In genomic region chr12:103736572-103736971, GRCh38 we compare ENCODE assay signal across 20 cellular contexts.
DNase-seq lines count a peak whose midpoint lies in the region; ATAC-seq, FAIRE-seq and TF ChIP-seq lines count a peak whose summit lies in the region.
"Had no signal": no experiment of that assay in that cellular context is flagged by ENCODE, and none has a peak within 500 bp of the region (broad histone marks: within the 10 kb centered on the region; RNA-seq: fewer than 3 reads in every experiment).

No MANE protein-coding gene starts in this region.

- TF ChIP-seq CTCF in mammary epithelial cell (conservative IDR thresholded peaks at IDR 0.05 in 1 of 2, IDR thresholded peaks at IDR 0.05 in 1 of 2; ENCODE audit: extremely low read depth in 1 of 2, insufficient read depth in 1 of 2, low read depth in 1 of 2, low read length in 2 of 2) (no peak), breast epithelium (IDR thresholded peaks at IDR 0.05) (no peak), foreskin keratinocyte (conservative IDR thresholded peaks at IDR 0.05) (no peak), kidney (IDR thresholded peaks at IDR 0.05; ENCODE audit: borderline replicate concordance, extremely low read depth, insufficient read depth) (no peak)

- H3K4me2 ChIP-seq in mammary epithelial cell (ENCODE audit: insufficient read depth, low read depth, low read length) = no peak overlapping the region
- H3K4me2 ChIP-seq: A549; BLaER1 treated with 17β-estradiol and CSF1 and Interleukin-3, amounts not matched to agents 10 nM and 100 nM had no signal

- 90% methylated on average over 1 of the region's 1 CpG for WGBS in mammary epithelial cell (ENCODE audit: low coverage, missing lambda C conversion rate)

- dilution Hi-C loops in mammary epithelial cell (cut with HindIII; ENCODE audit: low sequenced_read_pairs) = no loop called here

- in situ Hi-C loops in mammary epithelial cell (cut with MboI; ENCODE audit: low sequenced_read_pairs in 2 of 2) = no loop called here

- TF ChIP-seq POLR2A in breast epithelium (IDR thresholded peaks at IDR 0.05) = no peak

- H3K27me3 ChIP-seq in mammary epithelial cell (ENCODE audit: insufficient read depth, low read length) (no peaks in the 10 kb centered on the region), breast epithelium (no peaks in the 10 kb centered on the region), foreskin keratinocyte (peaks cover 4% of the 10 kb centered on the region)
- H3K27me3 ChIP-seq: BLaER1 treated with 17β-estradiol and CSF1 and Interleukin-3, amounts not matched to agents 10 nM and 100 nM had no signal

- H3K9ac ChIP-seq in mammary epithelial cell (ENCODE audit: insufficient read depth, low read length) (no peak overlapping the region), kidney (ENCODE audit: low read length in 2 of 2) (no peak overlapping the region)
- H3K9ac ChIP-seq: BLaER1 treated with 17β-estradiol and CSF1 and Interleukin-3, amounts not matched to agents 10 nM and 100 nM had no signal

- H4K20me1 ChIP-seq in mammary epithelial cell (ENCODE audit: insufficient read depth, low read length) = no peaks in the 10 kb centered on the region
- H4K20me1 ChIP-seq: BLaER1 treated with 17β-estradiol and CSF1 and Interleukin-3, amounts not matched to agents 10 nM and 100 nM had no signal

- DNase-seq in mammary epithelial cell = peak; percentile 13
- DNase-seq in breast epithelium (ENCODE audit: low spot score in 2 of 2) = no peak
- peak in 1 of 2 donors; percentile 33 for DNase-seq in foreskin keratinocyte
- no peak for DNase-seq in NOMO-1 treated with DMSO at 0.1 percent for 48 hours (lab: John Stamatoyannopoulos, UW; ENCODE audit: unreplicated experiment)
- DNase-seq in kidney = no peak
- DNase-seq: AML-193; Caco-2; Calu3; CD4-positive, alpha-beta T cell; CD8-positive, alpha-beta T cell; DMS79 treated with DMSO at 0.1 percent for 48 hours; GF-D8 had no signal

- H2AFZ ChIP-seq in mammary epithelial cell (ENCODE audit: low read depth, low read length) = no peak overlapping the region

- H3K79me2 ChIP-seq in mammary epithelial cell (ENCODE audit: insufficient read depth, low read length) = no peaks in the 10 kb centered on the region

- ATAC-seq in foreskin keratinocyte = peak; percentile 57
- ATAC-seq: A549; CD8-positive, alpha-beta T cell had no signal

- H3K4me3 ChIP-seq in mammary epithelial cell (replicated peaks in 1 of 3; ENCODE audit: insufficient read depth in 1 of 3, low read depth in 2 of 3, low read length in 3 of 3) = no peak overlapping the region
- no peak overlapping the region for H3K4me3 ChIP-seq in breast epithelium
- no peak overlapping the region for H3K4me3 ChIP-seq in kidney (ENCODE audit: low read length in 2 of 2)
- H3K4me3 ChIP-seq: A549; BLaER1 treated with 17β-estradiol and CSF1 and Interleukin-3, amounts not matched to agents 10 nM and 100 nM had no signal

- BruUV-seq in mammary epithelial cell (replicated peaks; lab: Mats Ljungman, UMichigan) = no TSS peak

- no peak overlapping the region for H3K27ac ChIP-seq in mammary epithelial cell (ENCODE audit: insufficient read depth, low read depth, low read length)
- no peak overlapping the region for H3K27ac ChIP-seq in breast epithelium
- no peak overlapping the region for H3K27ac ChIP-seq in foreskin keratinocyte
- H3K27ac ChIP-seq in kidney (ENCODE audit: low read depth in 2 of 2, low read length in 2 of 2) = no peak overlapping the region
- H3K27ac ChIP-seq: 22Rv1; A549; BLaER1 treated with 17β-estradiol and CSF1 and Interleukin-3, amounts not matched to agents 10 nM and 100 nM; C4-2B had no signal

- no peak for FAIRE-seq in kidney (lab: Jason Lieb, UNC)
- FAIRE-seq: A549, D721Med, G401.6, GM12891, GM19239 had no signal

- intact Hi-C loops in mammary epithelial cell (cut with micrococcal nuclease) (no loop called here), breast epithelium (cut with DNase I; ENCODE audit: low total_unique reads) (no loop called here), kidney (cut with DNase I) (no loop called here)

- CTCF ChIA-PET in mammary epithelial cell (lab: Charles Lee; ENCODE audit: low non-redundant PET) = no interaction called here

- H3K9me3 ChIP-seq in mammary epithelial cell (replicated peaks; ENCODE audit: insufficient read depth, low read length) = no peaks in the 10 kb centered on the region
- no peaks in the 10 kb centered on the region for H3K9me3 ChIP-seq in breast epithelium
- no peaks in the 10 kb centered on the region for H3K9me3 ChIP-seq in kidney (ENCODE audit: control insufficient read depth in 1 of 2, low read length in 2 of 2)
- H3K9me3 ChIP-seq: Caco-2 had no signal

- H3K36me3 ChIP-seq in mammary epithelial cell (ENCODE audit: insufficient read depth, low read length) = no peaks in the 10 kb centered on the region
- no peaks in the 10 kb centered on the region for H3K36me3 ChIP-seq in breast epithelium
- H3K36me3 ChIP-seq in kidney (ENCODE audit: control insufficient read depth in 1 of 2, insufficient read depth in 2 of 2, low read length in 2 of 2) = no peaks in the 10 kb centered on the region
- H3K36me3 ChIP-seq: BLaER1 treated with 17β-estradiol and CSF1 and Interleukin-3, amounts not matched to agents 10 nM and 100 nM had no signal

- H3K4me1 ChIP-seq in mammary epithelial cell (ENCODE audit: insufficient read depth, low read length) (no peaks in the 10 kb centered on the region), breast epithelium (no peaks in the 10 kb centered on the region), foreskin keratinocyte (no peaks in the 10 kb centered on the region), kidney (ENCODE audit: control insufficient read depth in 1 of 2, insufficient read depth in 1 of 2, low read depth in 1 of 2, low read length in 2 of 2) (no peaks in the 10 kb centered on the region)
- H3K4me1 ChIP-seq: A549; BLaER1 treated with 17β-estradiol and CSF1 and Interleukin-3, amounts not matched to agents 10 nM and 100 nM; Caco-2 had no signal
